ENCODE assay signal across 8 cellular contexts in the genomic region with DNA sequence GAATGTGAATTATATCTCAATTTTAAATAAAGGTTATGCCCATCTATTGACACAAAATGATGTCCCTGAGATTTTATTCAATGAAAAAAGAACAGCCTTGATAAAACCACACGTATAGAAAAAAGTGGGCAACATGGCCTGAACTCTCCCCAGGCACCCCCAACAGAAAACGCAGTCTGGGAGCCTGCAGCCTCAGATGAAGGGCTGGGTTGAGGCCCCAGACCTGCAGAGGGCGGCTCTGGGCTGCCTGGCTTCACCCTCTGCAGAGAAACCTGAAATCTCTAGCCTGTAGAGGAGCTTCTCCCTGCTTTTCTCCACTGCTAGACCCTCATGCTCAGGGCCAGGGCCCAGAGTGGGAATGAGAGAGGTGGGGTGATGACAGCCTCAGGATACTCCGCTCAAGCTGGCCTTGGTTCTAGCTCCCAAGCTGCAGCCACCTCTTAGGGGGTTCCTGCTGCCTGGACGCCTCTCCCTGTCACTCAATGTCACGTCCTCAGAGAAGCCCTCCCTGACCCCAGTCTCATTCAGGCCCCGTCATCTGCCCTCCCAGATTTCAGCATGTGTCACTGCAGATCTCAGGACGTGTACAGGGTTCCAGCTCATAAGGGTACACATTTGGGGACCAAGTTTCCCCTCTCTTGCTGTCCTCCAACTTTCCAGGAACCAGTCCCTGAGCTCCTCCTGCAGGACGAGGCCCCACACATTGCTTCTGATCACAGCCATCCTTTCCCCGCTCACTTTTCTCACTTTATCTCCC. TPM values are rescaled to one million over a fixed set of nuclear protein-coding genes. Genes with fewer than 3 reads are reported as not detected.
A peak's percentile ranks its signal among the peaks of the same experiment; 100 is the strongest.
DNase-seq lines count a peak whose midpoint lies in the region; ATAC-seq, FAIRE-seq and TF ChIP-seq lines count a peak whose summit lies in the region.

No MANE protein-coding gene starts in this region.

- H3K4me3 Mint-ChIP-seq in effector memory CD8-positive, alpha-beta T cell, result peak overlapping the region; percentile 89 to 91

- ATAC-seq in effector memory CD8-positive, alpha-beta T cell (replicated peaks), result no peak
- no peak for ATAC-seq in HG03025 (IDR thresholded peaks at IDR 0.05; ENCODE audit: low FRiP score, unreplicated experiment)

- peak overlapping the region; percentile 95 for H3K4me3 ChIP-seq in BJ (ENCODE audit: low read depth, low read length)
- H3K4me3 ChIP-seq in neuron (ENCODE audit: low read length), result peak overlapping the region; percentile 99

- H3K36me3 ChIP-seq in BJ (ENCODE audit: control insufficient read depth, insufficient read depth, low read length), result peaks cover 4% of the 10 kb centered on the region; the same call in 1 of the 2 replicates
- peaks cover 12% of the 10 kb centered on the region for H3K36me3 ChIP-seq in neuron (ENCODE audit: insufficient read depth, low read length)

- H3K4me1 ChIP-seq in neuron (ENCODE audit: insufficient read depth, low read length), result peaks cover 18% of the 10 kb centered on the region

- H3K9me3 Mint-ChIP-seq in effector memory CD8-positive, alpha-beta T cell, result no peaks in the 10 kb centered on the region

- POLR2A ChIA-PET in BJ (lab: Charles Lee), result interaction anchor here (0.6 kb wide), 2 partner anchors 24 to 488 kb away, joined by 4 to 6 read pairs; no protein-coding TSS in a partner anchor

- no peak overlapping the region for H2AFZ ChIP-seq in neuron (ENCODE audit: low read depth, low read length)

- peak; percentile 88 for FAIRE-seq in GM19239 (lab: Jason Lieb, UNC)

- TF ChIP-seq CTCF in BJ (IDR thresholded peaks at IDR 0.05; ENCODE audit: insufficient read depth, low read depth, low read length), result peak; percentile 62

- peak overlapping the region; percentile 65 to 92 for H3K27ac Mint-ChIP-seq in effector memory CD8-positive, alpha-beta T cell

- DNase-seq in BJ (ENCODE audit: low read depth) (no peak), GM19239 (ENCODE audit: insufficient read length, low spot score) (no peak), SK-N-DZ (ENCODE audit: low spot score) (peak; percentile 65), HuH-7 (ENCODE audit: low spot score) (no peak), amniotic stem cell (lab: John Stamatoyannopoulos, UW) (no peak)
- no peak for DNase-seq in effector memory CD8-positive, alpha-beta T cell

- peaks cover 9 to 17% of the 10 kb centered on the region in 2 donors for H3K4me1 Mint-ChIP-seq in effector memory CD8-positive, alpha-beta T cell (ENCODE audit: low read depth in 2 of 2)

- no peaks in the 10 kb centered on the region for H3K27me3 Mint-ChIP-seq in effector memory CD8-positive, alpha-beta T cell

- CTCF ChIA-PET in BJ (lab: Yijun Ruan, JAX), result interaction anchor here (0.6 to 1.6 kb wide), 8 partner anchors 13 to 205 kb away, joined by 3 to 7 read pairs (median 3); no protein-coding TSS in a partner anchor

- peaks cover 16% of the 10 kb centered on the region for H3K36me3 Mint-ChIP-seq in effector memory CD8-positive, alpha-beta T cell (ENCODE audit: insufficient read depth)

- peaks cover 9% of the 10 kb centered on the region for H3K9me3 ChIP-seq in neuron (ENCODE audit: low read length)

- no peaks in the 10 kb centered on the region for H3K27me3 ChIP-seq in BJ (ENCODE audit: control insufficient read depth, insufficient read depth, low read length)
- H3K27me3 ChIP-seq in neuron (ENCODE audit: insufficient read depth, low read length), result no peaks in the 10 kb centered on the region

RNA-seq across cellular contexts. Expression of gene MBD3, which starts 1.8 kb away (rescaled TPM):
- 38.9 and 53.4 TPM in 2 replicates for polyA plus RNA-seq in BJ (2011; rRNA removed)
- polyA minus RNA-seq in BJ (2011; rRNA and poly(A)+ RNA removed), result 17.4 and 26.7 TPM in 2 replicates
- 135 and 155 TPM in 2 replicates for polyA plus RNA-seq in SK-N-DZ (2014; cell fraction: cytosol; rRNA removed)
- polyA plus RNA-seq in SK-N-DZ (2014; cell fraction: nucleus; rRNA removed), result 218 and 233 TPM in 2 replicates

RNA-seq across cellular contexts. Expression of gene UQCR11, which starts 14.4 kb away (rescaled TPM):
- polyA plus RNA-seq in BJ (2011; rRNA removed), result 177 and 213 TPM in 2 replicates
- 20.0 and 30.9 TPM in 2 replicates for polyA minus RNA-seq in BJ (2011; rRNA and poly(A)+ RNA removed)
- 159 and 185 TPM in 2 replicates for polyA plus RNA-seq in SK-N-DZ (2014; cell fraction: cytosol; rRNA removed)
- 75.7 and 98.4 TPM in 2 replicates for polyA plus RNA-seq in SK-N-DZ (2014; cell fraction: nucleus; rRNA removed)

RNA-seq across cellular contexts. Expression of gene MEX3D, which starts 22.7 kb away (rescaled TPM):
- 5.4 and 6.9 TPM in 2 replicates for polyA plus RNA-seq in BJ (2011; rRNA removed)
- 7.7 and 9.8 TPM in 2 replicates for polyA minus RNA-seq in BJ (2011; rRNA and poly(A)+ RNA removed)
- 57.5 and 75.9 TPM in 2 replicates for polyA plus RNA-seq in SK-N-DZ (2014; cell fraction: cytosol; rRNA removed)
- 45.1 and 57.9 TPM in 2 replicates for polyA plus RNA-seq in SK-N-DZ (2014; cell fraction: nucleus; rRNA removed)
